ENCODE assay signal across 1 cellular context in genomic region chr17:46059457-46059856, GRCh38.
TF ChIP-seq lines count a peak whose summit lies in the region.

No MANE protein-coding gene starts in this region.

TF ChIP-seq in IMR-90, 13 proteins besides CTCF, POLR2A, EP300 and RAD21 (continued from another document):
- no peak for TF ChIP-seq ELK1 (IDR thresholded peaks at IDR 0.05; ENCODE audit: borderline replicate concordance, low read depth, low read length)
- TF ChIP-seq MAZ (IDR thresholded peaks at IDR 0.05; ENCODE audit: borderline replicate concordance, low read depth, low read length): no peak
- no peak for TF ChIP-seq NFE2L2 (IDR thresholded peaks at IDR 0.05; ENCODE audit: low read depth, low read length)
- no peak for TF ChIP-seq CEBPB (IDR thresholded peaks at IDR 0.05; ENCODE audit: low read depth, low read length)
- TF ChIP-seq CHD1 (IDR thresholded peaks at IDR 0.05; ENCODE audit: low read depth, low read length): no peak
